ENCODE assay signal across 9 cellular contexts in the genomic region with DNA sequence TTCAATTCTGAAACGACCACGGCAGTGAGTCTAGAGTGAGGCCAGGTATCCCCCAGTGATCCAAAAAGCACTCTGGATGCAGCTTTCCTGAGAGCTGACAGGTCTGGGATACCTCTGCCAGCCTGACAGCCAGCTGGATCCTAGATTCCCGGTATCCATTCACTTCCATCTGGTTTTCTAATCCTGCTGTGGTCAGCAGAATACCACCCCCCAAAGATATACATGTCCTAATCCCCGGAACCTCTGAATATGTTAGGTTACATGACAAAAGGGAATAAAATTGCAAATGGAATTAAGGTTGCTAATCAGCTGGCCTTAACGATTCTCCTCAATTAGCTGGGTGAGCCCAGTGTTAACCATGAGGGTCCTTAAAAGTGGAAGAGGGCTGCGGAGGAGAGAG. TPM values are rescaled to one million over a fixed set of nuclear protein-coding genes. Genes with fewer than 3 reads are reported as not detected.
A peak's percentile ranks its signal among the peaks of the same experiment; 100 is the strongest.
DNase-seq lines count a peak whose midpoint lies in the region; ATAC-seq and TF ChIP-seq lines count a peak whose summit lies in the region.
"Had no signal": no experiment of that assay in that cellular context is flagged by ENCODE, and none has a peak within 500 bp of the region (broad histone marks: within the 10 kb centered on the region; RNA-seq: fewer than 3 reads in every experiment).

No MANE protein-coding gene starts in this region.

- TF ChIP-seq CTCF in fibroblast of the aortic adventitia (IDR thresholded peaks at IDR 0.05; ENCODE audit: insufficient read depth, low read length) (no peak), gastrocnemius medialis (IDR thresholded peaks at IDR 0.05 in 4 of 5, conservative IDR thresholded peaks at IDR 0.05 in 1 of 5) (no peak)

- no peaks in the 10 kb centered on the region for H3K27me3 ChIP-seq in GM23248 (replicated peaks; ENCODE audit: insufficient read depth)
- no peaks in the 10 kb centered on the region for H3K27me3 ChIP-seq in gastrocnemius medialis

- peaks cover 48% of the 10 kb centered on the region for H3K79me2 ChIP-seq in GM23248 (ENCODE audit: insufficient read depth)

- H3K9me2 ChIP-seq in GM23248 (ENCODE audit: insufficient read depth), result no peaks in the 10 kb centered on the region

- H3K36me3 ChIP-seq in GM23248 (ENCODE audit: low read depth) (no peaks in the 10 kb centered on the region), SK-N-MC (ENCODE audit: insufficient read depth, low read length) (0 out of 2 replicates have a peak, but pooled peaks cover 2% of the 10 kb centered on the region), gastrocnemius medialis (no peaks in the 10 kb centered on the region)

- TF ChIP-seq POLR2A in gastrocnemius medialis (IDR thresholded peaks at IDR 0.05), result no peak

- 16 to 20% methylated on average over 6 of the region's 6 CpGs for WGBS in GM23248 (ENCODE audit: low coverage in 1 of 2, low lambda C conversion rate in 2 of 2, missing lambda C conversion rate in 2 of 2), 2 experiments

- in situ Hi-C loops in GM23248 (cut with MboI), result no loop called here
- in situ Hi-C loops in gastrocnemius medialis (cut with MboI; ENCODE audit: low sequenced_read_pairs in 4 of 4), result loop anchor here in 1 of 4 donors (25.0 kb wide), 1 partner anchor 485 kb away; no protein-coding TSS in a partner anchor

- H3K4me2 ChIP-seq in GM23248 (ENCODE audit: unreplicated experiment), result peak overlapping the region; percentile 98

- H3K4me1 ChIP-seq in GM23248 (ENCODE audit: insufficient read depth) (peaks cover 11% of the 10 kb centered on the region), gastrocnemius medialis (peaks cover 34 to 36% of the 10 kb centered on the region in 2 donors)

- H3K9me3 ChIP-seq in GM23248 (ENCODE audit: low read depth) (no peaks in the 10 kb centered on the region), SK-N-MC (ENCODE audit: low read depth, low read length) (no peaks in the 10 kb centered on the region), gastrocnemius medialis (no peaks in the 10 kb centered on the region)

- H2AFZ ChIP-seq in GM23248, result peak overlapping the region; percentile 100

- no peaks in the 10 kb centered on the region for H3F3A ChIP-seq in GM23248 (ENCODE audit: insufficient read depth)

- ATAC-seq in gastrocnemius medialis (no peak), HG03139 (IDR thresholded peaks at IDR 0.05; ENCODE audit: unreplicated experiment) (no peak)

- DNase-seq in GM23248 (no peak), SK-N-MC (ENCODE audit: low read depth, low spot score) (no peak), fibroblast of the aortic adventitia (ENCODE audit: low read depth) (no peak), gastrocnemius medialis (no peak), HK-2 (ENCODE audit: unreplicated experiment) (no peak), retina (no peak)
- DNase-seq in stimulated activated CD4-positive, alpha-beta T cell treated with anti-CD3 and anti-CD28 coated beads, Interleukin-2, amount 100 ng/mL, for 48 hours, result no peak
- DNase-seq: islet precursor cell had no signal

- peak overlapping the region; percentile 91 for H3K4me3 ChIP-seq in GM23248
- peak overlapping the region; percentile 92 for H3K4me3 ChIP-seq in SK-N-MC
- H3K4me3 ChIP-seq in fibroblast of the aortic adventitia (ENCODE audit: low read depth, low read length), result peak overlapping the region; percentile 92
- peak overlapping the region; percentile 84 to 98 (median 92) for H3K4me3 ChIP-seq in gastrocnemius medialis

- intact Hi-C loops in gastrocnemius medialis (cut with DNase I; ENCODE audit: low total_unique reads), result no loop called here

- H3K9ac ChIP-seq in GM23248 (peak overlapping the region; percentile 88), SK-N-MC (ENCODE audit: insufficient read length) (peak overlapping the region; percentile 94)

- H4K20me1 ChIP-seq in GM23248 (ENCODE audit: insufficient read depth), result no peaks in the 10 kb centered on the region

- H3K27ac ChIP-seq in GM23248, result no peak overlapping the region
- H3K27ac ChIP-seq in SK-N-MC, result no peak overlapping the region
- H3K27ac ChIP-seq in gastrocnemius medialis, result peak overlapping the region; percentile 91 to 97 (median 95)

RNA-seq across cellular contexts. Expression of a gene that starts 1.4 kb away (rescaled TPM):
- 3.4 and 6.9 TPM in 2 replicates for total RNA-seq in GM23248 (2014; rRNA removed; shearing (Covaris generic))
- 4.2 and 4.4 TPM in 2 replicates for polyA plus RNA-seq in GM23248 (2016; fragmentation: Nextera tagmentation; extraction: Ambion mirVana)
- total RNA-seq in fibroblast of the aortic adventitia (ENCODE audit: low replicate concordance) (10.2 and 21.0 TPM in 2 replicates), gastrocnemius medialis (1 to 10 TPM; 3.9 to 9.3 (median 6.4) TPM)

RNA-seq across cellular contexts. Expression of a gene that starts 25.8 kb away (rescaled TPM):
- 9.9 and 11.9 TPM in 2 replicates for total RNA-seq in GM23248 (2014; rRNA removed; shearing (Covaris generic))
- polyA plus RNA-seq in GM23248 (2016; fragmentation: Nextera tagmentation; extraction: Ambion mirVana), result 8.7 and 9.6 TPM in 2 replicates
- 5.5 TPM in 1 of 2 replicates, not detected in the other for total RNA-seq in fibroblast of the aortic adventitia (ENCODE audit: low replicate concordance)
- 10 to 100 TPM; 19.8 to 31.2 (median 25.7) TPM for total RNA-seq in gastrocnemius medialis

RNA-seq across cellular contexts. Expression of a gene that starts 28.4 kb away (rescaled TPM):
- 1,255 and 1,676 TPM in 2 replicates for total RNA-seq in GM23248 (2014; rRNA removed; shearing (Covaris generic))
- 576 and 594 TPM in 2 replicates for polyA plus RNA-seq in GM23248 (2016; fragmentation: Nextera tagmentation; extraction: Ambion mirVana)
- total RNA-seq in fibroblast of the aortic adventitia (ENCODE audit: low replicate concordance) (511 and 2,619 TPM in 2 replicates), gastrocnemius medialis (1,000 to 10,000 TPM; 1,654 to 2,251 (median 1,749) TPM)

RNA-seq across cellular contexts. Expression of a gene that starts 28.5 kb away (rescaled TPM):
- total RNA-seq in GM23248 (2014; rRNA removed; shearing (Covaris generic)), result 10.5 and 15.5 TPM in 2 replicates
- 14.9 TPM in 2 replicates for polyA plus RNA-seq in GM23248 (2016; fragmentation: Nextera tagmentation; extraction: Ambion mirVana)
- total RNA-seq in fibroblast of the aortic adventitia (ENCODE audit: low replicate concordance) (12.9 and 15.3 TPM in 2 replicates), gastrocnemius medialis (10 to 100 TPM; 10.2 to 17.3 (median 16.1) TPM)

Comparison
In these comparisons a context has a peak if more than half of its experiments do, and no peak if none do; other contexts are left out.
1. H3K27ac ChIP-seq: peak in gastrocnemius medialis (4 of 4); none in GM23248 (single experiment) and SK-N-MC (single experiment).
2. Peak in every context shown above with its lines, with median percentiles within 50 percentile points of each other: H3K4me3 ChIP-seq.